8 cellular contexts compared by ENCODE assay signal in the genomic region with DNA sequence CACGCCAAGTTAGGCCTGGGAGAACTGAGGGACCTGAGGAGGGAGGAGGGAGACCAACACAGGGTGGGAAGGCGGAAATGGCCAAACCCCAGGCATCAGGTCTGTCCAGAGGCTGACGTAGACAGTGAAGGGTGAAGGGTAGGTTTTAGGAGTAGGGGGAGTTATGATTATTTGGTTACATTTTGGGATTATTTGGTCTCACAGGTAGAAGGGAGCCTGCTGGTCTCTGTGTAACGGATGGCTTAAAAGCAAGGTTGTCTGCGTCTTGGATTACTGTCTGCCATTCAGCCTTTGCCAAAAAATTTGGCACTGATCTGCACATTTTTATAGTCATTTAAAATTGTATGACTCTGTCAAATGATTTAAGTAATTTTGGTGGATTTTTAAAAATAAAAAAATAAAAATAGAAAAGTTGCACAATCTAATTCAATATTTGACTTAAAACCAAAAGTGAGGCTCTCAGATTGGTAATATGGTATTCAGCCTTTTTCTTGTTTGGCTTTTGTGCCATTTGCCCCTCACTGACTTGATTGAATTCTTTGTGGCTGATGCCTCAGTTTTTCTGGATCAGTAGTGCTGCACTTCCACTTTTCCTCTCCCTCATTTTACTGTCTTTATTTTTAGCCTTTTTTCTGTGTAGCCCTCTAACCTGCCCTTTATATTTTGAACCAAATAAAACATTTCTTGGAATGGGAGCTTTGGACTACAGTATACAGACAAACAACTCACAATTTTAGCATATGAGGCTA. TPM values are rescaled to one million over a fixed set of nuclear protein-coding genes. Genes with fewer than 3 reads are reported as not detected.
DNase-seq lines count a peak whose midpoint lies in the region; ATAC-seq, FAIRE-seq and TF ChIP-seq lines count a peak whose summit lies in the region.

No MANE protein-coding gene starts in this region.

- intact Hi-C loops in kidney (cut with DNase I), result no loop called here

- no peaks in the 10 kb centered on the region for H3K27me3 ChIP-seq in stomach smooth muscle (ENCODE audit: control insufficient read depth in 1 of 2, insufficient read depth in 2 of 2, low read length in 2 of 2)

- H3K27ac ChIP-seq in kidney (ENCODE audit: low read depth in 2 of 2, low read length in 2 of 2) (peak overlapping the region; percentile 88 to 95), stomach smooth muscle (ENCODE audit: low read length) (peak overlapping the region; percentile 86)

- H3K9ac ChIP-seq in kidney (ENCODE audit: low read length in 2 of 2) (peak overlapping the region; percentile 71 to 93), stomach smooth muscle (ENCODE audit: low read length in 2 of 2) (peak overlapping the region; percentile 91 to 94)

- no peak for FAIRE-seq in kidney (lab: Jason Lieb, UNC)

- ATAC-seq in GM21447 (IDR thresholded peaks at IDR 0.05; ENCODE audit: unreplicated experiment) (peak; percentile 45), GM18858 (IDR thresholded peaks at IDR 0.05; ENCODE audit: unreplicated experiment) (no peak), HG03025 (IDR thresholded peaks at IDR 0.05; ENCODE audit: low FRiP score, unreplicated experiment) (no peak)

- H3K4me3 ChIP-seq in kidney (ENCODE audit: low read length in 2 of 2) (peak overlapping the region; percentile 77 to 79), stomach smooth muscle (ENCODE audit: low read length in 2 of 2) (peak overlapping the region; percentile 81 to 90)

- no peak for TF ChIP-seq CTCF in kidney (IDR thresholded peaks at IDR 0.05; ENCODE audit: borderline replicate concordance, extremely low read depth, insufficient read depth)

- DNase-seq in Daoy (ENCODE audit: low read depth) (peak; percentile 81), KG1 (lab: John Stamatoyannopoulos, UW) (peak; percentile 51), astrocyte of the hippocampus (ENCODE audit: low read depth, low spot score) (peak; percentile 53), kidney (no peak)

- H3K4me1 ChIP-seq in kidney (ENCODE audit: control insufficient read depth in 1 of 2, insufficient read depth in 1 of 2, low read depth in 1 of 2, low read length in 2 of 2) (peaks cover 4 to 11% of the 10 kb centered on the region in 2 donors), stomach smooth muscle (ENCODE audit: control insufficient read depth, insufficient read depth, low read length) (peaks cover 15% of the 10 kb centered on the region)

- H3K9me3 ChIP-seq in kidney (ENCODE audit: control insufficient read depth in 1 of 2, low read length in 2 of 2), result no peaks in the 10 kb centered on the region
- H3K9me3 ChIP-seq in stomach smooth muscle (ENCODE audit: control insufficient read depth in 2 of 2, low read length in 2 of 2), result no peaks in the 10 kb centered on the region

- H3K36me3 ChIP-seq in kidney (ENCODE audit: control insufficient read depth in 1 of 2, insufficient read depth in 2 of 2, low read length in 2 of 2) (peaks cover 11 to 15% of the 10 kb centered on the region in 2 donors), stomach smooth muscle (ENCODE audit: control insufficient read depth in 2 of 2, insufficient read depth in 2 of 2, low read length in 2 of 2) (peaks cover 18 to 19% of the 10 kb centered on the region in 2 donors)

RNA-seq across cellular contexts. Expression of gene MSMP, which starts 3.6 kb away (rescaled TPM):
- total RNA-seq in Daoy (2014; rRNA removed; shearing (Covaris generic)), result 0.21 and 0.51 TPM in 2 replicates
- total RNA-seq in kidney, result 0.47 TPM
- not detected for polyA plus RNA-seq in kidney (ENCODE audit: insufficient read depth, low read depth, low replicate concordance)

RNA-seq across cellular contexts. Expression of gene RGP1, which starts 8.6 kb away (rescaled TPM):
- 11.7 and 16.3 TPM in 2 replicates for total RNA-seq in Daoy (2014; rRNA removed; shearing (Covaris generic))
- total RNA-seq in kidney, result 39.2 TPM
- polyA plus RNA-seq in kidney (ENCODE audit: insufficient read depth, low read depth, low replicate concordance), result 11.0 TPM

RNA-seq across cellular contexts. Expression of gene GBA2, which starts 8.7 kb away (rescaled TPM):
- 23.6 and 24.8 TPM in 2 replicates for total RNA-seq in Daoy (2014; rRNA removed; shearing (Covaris generic))
- 93.2 TPM for total RNA-seq in kidney
- polyA plus RNA-seq in kidney (ENCODE audit: insufficient read depth, low read depth, low replicate concordance), result 83.2 TPM

RNA-seq across cellular contexts. Expression of gene CREB3, which starts 25.2 kb away (rescaled TPM):
- total RNA-seq in Daoy (2014; rRNA removed; shearing (Covaris generic)), result 97.9 and 104 TPM in 2 replicates
- 40.5 TPM for total RNA-seq in kidney
- 52.0 TPM for polyA plus RNA-seq in kidney (ENCODE audit: insufficient read depth, low read depth, low replicate concordance)

RNA-seq across cellular contexts. Expression of gene TLN1, which starts 25.7 kb away (rescaled TPM):
- 173 and 190 TPM in 2 replicates for total RNA-seq in Daoy (2014; rRNA removed; shearing (Covaris generic))
- 376 TPM for total RNA-seq in kidney
- polyA plus RNA-seq in kidney (ENCODE audit: insufficient read depth, low read depth, low replicate concordance), result 71.7 TPM
